In genomic region chr16:29629278-29629677, GRCh38 we compare ENCODE assay signal across 8 cellular contexts. TPM values are rescaled to one million over a fixed set of nuclear protein-coding genes. Genes with fewer than 3 reads are reported as not detected.
DNase-seq lines count a peak whose midpoint lies in the region; ATAC-seq and TF ChIP-seq lines count a peak whose summit lies in the region.
"Not testable (repeated sequence)": the region's sequence is repeated elsewhere in the genome, so short reads cannot be mapped to it uniquely, and the experiment has no call there.
"Had no signal": no experiment of that assay in that cellular context is flagged by ENCODE, and none has a peak within 500 bp of the region (broad histone marks: within the 10 kb centered on the region; RNA-seq: fewer than 3 reads in every experiment).

No MANE protein-coding gene starts in this region.

- not testable (repeated sequence) for DNase-seq in HCT116 (ENCODE audit: low read depth, low spot score); activated naive CD8-positive, alpha-beta T cell treated with anti-CD3 and anti-CD28 coated beads, Interleukin-2, amount 10 ng/mL, durations not matched to agents 7 days and 5 days; right cardiac atrium; sciatic nerve (ENCODE audit: low spot score); thoracic aorta (ENCODE audit: low spot score)

- CTCF ChIA-PET in HCT116 (lab: Charles Lee): not testable (repeated sequence)

- H3K4me1 Mint-ChIP-seq in activated naive CD8-positive, alpha-beta T cell treated with anti-CD3 and anti-CD28 coated beads, Interleukin-2, amount 10 ng/mL, durations not matched to agents 7 days and 5 days: peaks cover 15% of the 10 kb centered on the region

- intact Hi-C loops in HCT116 (cut with micrococcal nuclease); right cardiac atrium (cut with DNase I); sciatic nerve (cut with DNase I): not testable (repeated sequence)

- not testable (repeated sequence) for BruUV-seq in HCT116 (replicated peaks; lab: Mats Ljungman, UMichigan)

- H3K27me3 ChIP-seq in HCT116 (ENCODE audit: insufficient read depth, low read length); right cardiac atrium (ENCODE audit: control insufficient read depth, insufficient read depth); thoracic aorta (replicated peaks; ENCODE audit: insufficient read depth): not testable (repeated sequence)

- H3K4me3 Mint-ChIP-seq in activated naive CD8-positive, alpha-beta T cell treated with anti-CD3 and anti-CD28 coated beads, Interleukin-2, amount 10 ng/mL, durations not matched to agents 7 days and 5 days: not testable (repeated sequence)

- H3K9me3 Mint-ChIP-seq in activated naive CD8-positive, alpha-beta T cell treated with anti-CD3 and anti-CD28 coated beads, Interleukin-2, amount 10 ng/mL, durations not matched to agents 7 days and 5 days: not testable (repeated sequence)

- H3K27ac Mint-ChIP-seq in activated naive CD8-positive, alpha-beta T cell treated with anti-CD3 and anti-CD28 coated beads, Interleukin-2, amount 10 ng/mL, durations not matched to agents 7 days and 5 days: peak overlapping the region; percentile 43

- H2AFZ ChIP-seq in HCT116 (ENCODE audit: low read depth, low read length, poor library complexity, severe bottlenecking): not testable (repeated sequence)

- not testable (repeated sequence) for H3K79me2 ChIP-seq in HCT116 (ENCODE audit: insufficient read depth, low read length)

- not testable (repeated sequence) for H3K36me3 Mint-ChIP-seq in activated naive CD8-positive, alpha-beta T cell treated with anti-CD3 and anti-CD28 coated beads, Interleukin-2, amount 10 ng/mL, durations not matched to agents 7 days and 5 days

- not testable (repeated sequence) for TF ChIP-seq POLR2A in HCT116 (IDR thresholded peaks at IDR 0.05; ENCODE audit: borderline replicate concordance, extremely low read depth, insufficient read depth, insufficient read length)

- H3K27ac ChIP-seq in HCT116 (ENCODE audit: low read depth, low read length); right cardiac atrium (ENCODE audit: low read length): not testable (repeated sequence)
- peak overlapping the region; percentile 40 to 63 for H3K27ac ChIP-seq in thoracic aorta

- not testable (repeated sequence) for H3K36me3 ChIP-seq in HCT116 (ENCODE audit: control insufficient read depth in 1 of 2, insufficient read depth in 2 of 2, low read length in 2 of 2); thoracic aorta

- not testable (repeated sequence) for TF ChIP-seq RAD21 in HCT116 (IDR thresholded peaks at IDR 0.05; ENCODE audit: low read depth)

- H3K4me2 ChIP-seq in HCT116 (ENCODE audit: low read length): not testable (repeated sequence)

- H3K4me1 ChIP-seq in HCT116 (ENCODE audit: control insufficient read depth in 1 of 2, insufficient read depth in 2 of 2, low read length in 2 of 2); right cardiac atrium (ENCODE audit: control insufficient read depth, insufficient read depth, low read length): not testable (repeated sequence)
- peaks cover 3 to 14% of the 10 kb centered on the region in 2 donors for H3K4me1 ChIP-seq in thoracic aorta (ENCODE audit: control insufficient read depth in 1 of 2, low read depth in 2 of 2)

- not testable (repeated sequence) for TF ChIP-seq CTCF in HCT116 (IDR thresholded peaks at IDR 0.05 in 2 of 3, conservative IDR thresholded peaks at IDR 0.05 in 1 of 3; ENCODE audit: borderline replicate concordance in 1 of 3, insufficient read depth in 1 of 3, low read depth in 2 of 3, low read length in 2 of 3); thoracic aorta (IDR thresholded peaks at IDR 0.05)

- POLR2A ChIA-PET in HCT116 (lab: Charles Lee); activated naive CD8-positive, alpha-beta T cell treated with anti-CD3 and anti-CD28 coated beads, Interleukin-2, amount 10 ng/mL, durations not matched to agents 7 days and 5 days (lab: Charles Lee): not testable (repeated sequence)

- H4K20me1 ChIP-seq in HCT116 (ENCODE audit: insufficient read depth): not testable (repeated sequence)

- not testable (repeated sequence) for H3K27me3 Mint-ChIP-seq in activated naive CD8-positive, alpha-beta T cell treated with anti-CD3 and anti-CD28 coated beads, Interleukin-2, amount 10 ng/mL, durations not matched to agents 7 days and 5 days

- peak; percentile 27; the same call in 1 of the 2 replicates for ATAC-seq in HCT116
- ATAC-seq in SK-N-SH treated with all-trans-retinoic acid at 6 μM for 48 hours: 0 out of 3 replicates have a peak, but pooled peaks have one; percentile 14
- ATAC-seq in activated naive CD8-positive, alpha-beta T cell treated with anti-CD3 and anti-CD28 coated beads, Interleukin-2, amount 10 ng/mL, durations not matched to agents 7 days and 5 days (ENCODE audit: low read depth); thoracic aorta (ENCODE audit: insufficient number of reproducible peaks, low FRiP score, low read depth): not testable (repeated sequence)
- peak; percentile 23 to 34 for ATAC-seq in right cardiac atrium
- peak; percentile 22 for ATAC-seq in sciatic nerve

- H3K4me3 ChIP-seq in HCT116 (replicated peaks in 1 of 2; ENCODE audit: low read depth in 1 of 2, low read length in 2 of 2); right cardiac atrium (ENCODE audit: low read length); thoracic aorta: not testable (repeated sequence)

- not testable (repeated sequence) for H3K9ac ChIP-seq in HCT116 (ENCODE audit: low read length)

- WGBS in right cardiac atrium: 73% methylated on average over 11 of the region's 11 CpGs

- RAD21 ChIA-PET in HCT116 (lab: Charles Lee; ENCODE audit: low non-redundant PET in 1 of 2, low total read pairs in 2 of 2, uncharacterized antibody in 2 of 2, unreplicated experiment in 2 of 2): not testable (repeated sequence)

- H3K9me2 ChIP-seq in HCT116 (ENCODE audit: insufficient read depth): not testable (repeated sequence)

- H3K9me3 ChIP-seq in HCT116 (ENCODE audit: control insufficient read depth in 1 of 2, insufficient read depth in 1 of 2, low read depth in 1 of 2, low read length in 2 of 2); right cardiac atrium (ENCODE audit: control insufficient read depth, low read length); thoracic aorta: not testable (repeated sequence)

RNA-seq across cellular contexts. Expression of gene SPN, which starts 33.8 kb away (rescaled TPM):
- total RNA-seq in HCT116 (2021; ENCODE audit: unreplicated experiment) (0.47 TPM), right cardiac atrium (1 to 10 TPM; 1.3 to 3.4 (median 2.9) TPM), sciatic nerve (5.4 TPM), thoracic aorta (10 to 100 TPM in 1 of 2 donors, 1 to 10 TPM in 1; 1.1 to 10.2 TPM)
- 0.02 and 0.30 TPM in 2 replicates for polyA plus RNA-seq in HCT116 (2012)
- 100 to 1,000 TPM; 255 to 263 TPM for total RNA-seq in activated naive CD8-positive, alpha-beta T cell treated with anti-CD3 and anti-CD28 coated beads, Interleukin-2, amount 10 ng/mL, durations not matched to agents 7 days and 5 days
- 2.6 TPM for polyA plus RNA-seq in right cardiac atrium
- total RNA-seq: GM23248, IMR-90 had no signal
- polyA plus RNA-seq: GM23248, IMR-90 had no signal

RNA-seq across cellular contexts. Expression of gene QPRT, which starts 49.7 kb away (rescaled TPM):
- 0.52 TPM for total RNA-seq in HCT116 (2021; ENCODE audit: unreplicated experiment)
- 0.13 and 0.19 TPM in 2 replicates for polyA plus RNA-seq in HCT116 (2012)
- 10 to 100 TPM in 1 of 2 experiments, 1 to 10 TPM in 1; 7.4 to 10.0 TPM for total RNA-seq in activated naive CD8-positive, alpha-beta T cell treated with anti-CD3 and anti-CD28 coated beads, Interleukin-2, amount 10 ng/mL, durations not matched to agents 7 days and 5 days
- 10 to 100 TPM; 20.4 to 53.5 (median 39.7) TPM for total RNA-seq in right cardiac atrium
- polyA plus RNA-seq in right cardiac atrium: 44.3 TPM
- total RNA-seq in sciatic nerve: 26.3 TPM
- total RNA-seq in thoracic aorta: 1 to 10 TPM in 1 of 2 donors, under 1 TPM in 1; 0.95 to 1.3 TPM

Comparison
In these comparisons a context has a peak if more than half of its experiments do, and no peak if none do; other contexts are left out.
1. RNA of gene SPN, which starts 33.8 kb away (total RNA-seq): 255 to 263 TPM in activated naive CD8-positive, alpha-beta T cell treated with anti-CD3 and anti-CD28 coated beads, Interleukin-2, amount 10 ng/mL, durations not matched to agents 7 days and 5 days; 1.1 to 10.2 TPM in thoracic aorta, 5.4 TPM in sciatic nerve (single experiment), 1.3 to 3.4 TPM in right cardiac atrium and 0.47 TPM in HCT116 (single experiment); every median in the first group is over 10 times any median in the second.